In the genomic region with DNA sequence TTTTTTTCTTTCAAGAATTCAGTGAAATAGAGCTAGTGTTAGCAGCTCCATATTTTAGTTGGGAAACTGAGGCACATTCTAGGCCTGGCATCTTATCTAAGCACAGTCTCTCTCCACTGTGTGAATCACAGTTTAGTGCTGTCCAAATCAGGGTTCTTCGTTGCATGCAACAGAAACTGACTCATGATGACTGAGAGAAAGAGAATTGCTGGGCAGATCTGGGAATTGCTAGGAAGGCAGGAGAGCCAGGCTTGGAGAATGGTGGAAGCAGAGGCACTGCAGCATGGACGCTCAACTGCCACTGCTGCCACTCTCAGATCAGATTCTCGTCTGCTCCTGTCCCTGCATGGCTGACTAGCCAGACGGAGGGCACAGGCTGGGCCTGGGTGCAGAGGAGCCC, we compare ENCODE assay signal across 1 cellular context.
TF ChIP-seq lines count a peak whose summit lies in the region.

No MANE protein-coding gene starts in this region.

TF ChIP-seq in HepG2, 621 proteins besides CTCF, POLR2A, EP300 and RAD21:
- TF ChIP-seq, protein P1, sequence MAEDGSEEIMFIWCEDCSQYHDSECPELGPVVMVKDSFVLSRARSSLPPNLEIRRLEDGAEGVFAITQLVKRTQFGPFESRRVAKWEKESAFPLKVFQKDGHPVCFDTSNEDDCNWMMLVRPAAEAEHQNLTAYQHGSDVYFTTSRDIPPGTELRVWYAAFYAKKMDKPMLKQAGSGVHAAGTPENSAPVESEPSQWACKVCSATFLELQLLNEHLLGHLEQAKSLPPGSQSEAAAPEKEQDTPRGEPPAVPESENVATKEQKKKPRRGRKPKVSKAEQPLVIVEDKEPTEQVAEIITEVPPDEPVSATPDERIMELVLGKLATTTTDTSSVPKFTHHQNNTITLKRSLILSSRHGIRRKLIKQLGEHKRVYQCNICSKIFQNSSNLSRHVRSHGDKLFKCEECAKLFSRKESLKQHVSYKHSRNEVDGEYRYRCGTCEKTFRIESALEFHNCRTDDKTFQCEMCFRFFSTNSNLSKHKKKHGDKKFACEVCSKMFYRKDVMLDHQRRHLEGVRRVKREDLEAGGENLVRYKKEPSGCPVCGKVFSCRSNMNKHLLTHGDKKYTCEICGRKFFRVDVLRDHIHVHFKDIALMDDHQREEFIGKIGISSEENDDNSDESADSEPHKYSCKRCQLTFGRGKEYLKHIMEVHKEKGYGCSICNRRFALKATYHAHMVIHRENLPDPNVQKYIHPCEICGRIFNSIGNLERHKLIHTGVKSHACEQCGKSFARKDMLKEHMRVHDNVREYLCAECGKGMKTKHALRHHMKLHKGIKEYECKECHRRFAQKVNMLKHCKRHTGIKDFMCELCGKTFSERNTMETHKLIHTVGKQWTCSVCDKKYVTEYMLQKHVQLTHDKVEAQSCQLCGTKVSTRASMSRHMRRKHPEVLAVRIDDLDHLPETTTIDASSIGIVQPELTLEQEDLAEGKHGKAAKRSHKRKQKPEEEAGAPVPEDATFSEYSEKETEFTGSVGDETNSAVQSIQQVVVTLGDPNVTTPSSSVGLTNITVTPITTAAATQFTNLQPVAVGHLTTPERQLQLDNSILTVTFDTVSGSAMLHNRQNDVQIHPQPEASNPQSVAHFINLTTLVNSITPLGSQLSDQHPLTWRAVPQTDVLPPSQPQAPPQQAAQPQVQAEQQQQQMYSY (CRISPR knock-in tag; IDR thresholded peaks at IDR 0.05) = no peak
- TF ChIP-seq, protein P2, sequence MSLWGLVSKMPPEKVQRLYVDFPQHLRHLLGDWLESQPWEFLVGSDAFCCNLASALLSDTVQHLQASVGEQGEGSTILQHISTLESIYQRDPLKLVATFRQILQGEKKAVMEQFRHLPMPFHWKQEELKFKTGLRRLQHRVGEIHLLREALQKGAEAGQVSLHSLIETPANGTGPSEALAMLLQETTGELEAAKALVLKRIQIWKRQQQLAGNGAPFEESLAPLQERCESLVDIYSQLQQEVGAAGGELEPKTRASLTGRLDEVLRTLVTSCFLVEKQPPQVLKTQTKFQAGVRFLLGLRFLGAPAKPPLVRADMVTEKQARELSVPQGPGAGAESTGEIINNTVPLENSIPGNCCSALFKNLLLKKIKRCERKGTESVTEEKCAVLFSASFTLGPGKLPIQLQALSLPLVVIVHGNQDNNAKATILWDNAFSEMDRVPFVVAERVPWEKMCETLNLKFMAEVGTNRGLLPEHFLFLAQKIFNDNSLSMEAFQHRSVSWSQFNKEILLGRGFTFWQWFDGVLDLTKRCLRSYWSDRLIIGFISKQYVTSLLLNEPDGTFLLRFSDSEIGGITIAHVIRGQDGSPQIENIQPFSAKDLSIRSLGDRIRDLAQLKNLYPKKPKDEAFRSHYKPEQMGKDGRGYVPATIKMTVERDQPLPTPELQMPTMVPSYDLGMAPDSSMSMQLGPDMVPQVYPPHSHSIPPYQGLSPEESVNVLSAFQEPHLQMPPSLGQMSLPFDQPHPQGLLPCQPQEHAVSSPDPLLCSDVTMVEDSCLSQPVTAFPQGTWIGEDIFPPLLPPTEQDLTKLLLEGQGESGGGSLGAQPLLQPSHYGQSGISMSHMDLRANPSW (CRISPR knock-in tag; IDR thresholded peaks at IDR 0.05; ENCODE audit: borderline replicate concordance) = no peak
- no peak for TF ChIP-seq RBM22 (optimal IDR thresholded peaks at IDR 0.05; ENCODE audit: low read length)
- TF ChIP-seq, protein P3, sequence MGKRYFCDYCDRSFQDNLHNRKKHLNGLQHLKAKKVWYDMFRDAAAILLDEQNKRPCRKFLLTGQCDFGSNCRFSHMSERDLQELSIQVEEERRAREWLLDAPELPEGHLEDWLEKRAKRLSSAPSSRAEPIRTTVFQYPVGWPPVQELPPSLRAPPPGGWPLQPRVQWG (CRISPR knock-in tag; IDR thresholded peaks at IDR 0.05; ENCODE audit: borderline replicate concordance, low read depth) = no peak
- no peak for TF ChIP-seq BHLHE40 (IDR thresholded peaks at IDR 0.05; ENCODE audit: low read length)
- TF ChIP-seq PRPF4 (IDR thresholded peaks at IDR 0.05; ENCODE audit: low read depth, low read length, poor library complexity, severe bottlenecking) = no peak
- no peak for TF ChIP-seq ZMAT3 (CRISPR knock-in tag; conservative IDR thresholded peaks at IDR 0.05)
- no peak for TF ChIP-seq CC2D1A (CRISPR knock-in tag; IDR thresholded peaks at IDR 0.05)
- TF ChIP-seq, protein P4, sequence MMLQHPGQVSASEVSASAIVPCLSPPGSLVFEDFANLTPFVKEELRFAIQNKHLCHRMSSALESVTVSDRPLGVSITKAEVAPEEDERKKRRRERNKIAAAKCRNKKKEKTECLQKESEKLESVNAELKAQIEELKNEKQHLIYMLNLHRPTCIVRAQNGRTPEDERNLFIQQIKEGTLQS (CRISPR knock-in tag; IDR thresholded peaks at IDR 0.05) = no peak
- TF ChIP-seq, protein P5, sequence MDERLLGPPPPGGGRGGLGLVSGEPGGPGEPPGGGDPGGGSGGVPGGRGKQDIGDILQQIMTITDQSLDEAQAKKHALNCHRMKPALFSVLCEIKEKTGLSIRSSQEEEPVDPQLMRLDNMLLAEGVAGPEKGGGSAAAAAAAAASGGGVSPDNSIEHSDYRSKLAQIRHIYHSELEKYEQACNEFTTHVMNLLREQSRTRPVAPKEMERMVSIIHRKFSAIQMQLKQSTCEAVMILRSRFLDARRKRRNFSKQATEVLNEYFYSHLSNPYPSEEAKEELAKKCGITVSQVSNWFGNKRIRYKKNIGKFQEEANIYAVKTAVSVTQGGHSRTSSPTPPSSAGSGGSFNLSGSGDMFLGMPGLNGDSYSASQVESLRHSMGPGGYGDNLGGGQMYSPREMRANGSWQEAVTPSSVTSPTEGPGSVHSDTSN (CRISPR knock-in tag; IDR thresholded peaks at IDR 0.05) = no peak
- no peak for TF ChIP-seq CEBPG (CRISPR knock-in tag; IDR thresholded peaks at IDR 0.05)
- TF ChIP-seq JUND (CRISPR knock-in tag; IDR thresholded peaks at IDR 0.05) = no peak
